In genomic region chr1:42779725-42780124, GRCh38 we compare ENCODE assay signal across 24 cellular contexts. TPM values are rescaled to one million over a fixed set of nuclear protein-coding genes. Genes with fewer than 3 reads are reported as not detected.
"Had no signal": no experiment of that assay in that cellular context is flagged by ENCODE, and none has a peak within 500 bp of the region (broad histone marks: within the 10 kb centered on the region; RNA-seq: fewer than 3 reads in every experiment).

No MANE protein-coding gene starts in this region.

- H3K27me3 Mint-ChIP-seq: activated CD4-positive, alpha-beta T cell treated with anti-CD3 and anti-CD28 coated beads, Interleukin-2, amount 10 ng/mL, durations not matched to agents 24 days and 14 days; activated naive CD8-positive, alpha-beta T cell; memory B cell; naive B cell; stimulated activated naive CD8-positive, alpha-beta T cell treated with anti-CD3 and anti-CD28 coated beads, Interleukin-15, Interleukin-2, amounts not matched to agents 100 ng/mL and 50 ng/mL, for 24 hours had no signal

- H3K9me3 ChIP-seq: body of pancreas, mucosa of descending colon, prostate gland, right atrium auricular region, suprapubic skin, vagina had no signal

- H3K27me3 ChIP-seq: body of pancreas, right atrium auricular region, suprapubic skin, vagina had no signal

- H3K4me1 ChIP-seq: prostate gland had no signal

- H3K4me1 Mint-ChIP-seq: memory B cell, neural crest cell had no signal

- DNase-seq: activated CD4-positive, alpha-beta T cell treated with anti-CD3 and anti-CD28 coated beads, Interleukin-2, amount 10 ng/mL, durations not matched to agents 24 days and 14 days; activated CD4-positive, CD25-positive, alpha-beta regulatory T cell; activated effector memory CD4-positive, alpha-beta T cell treated with Interleukin-2 at 50 U/mL for 16 hours; body of pancreas; foreskin fibroblast; left ventricle myocardium superior; mucosa of descending colon; naive B cell; stimulated activated CD4-positive, alpha-beta T cell treated with anti-CD3 and anti-CD28 coated beads, Interleukin-12 subunit alpha, Interleukin-12 subunit beta, amount 100 ng/mL, for 4 hours; stimulated activated CD4-positive, alpha-beta T cell treated with anti-CD3 and anti-CD28 coated beads, Interleukin-1b, Interleukin-23, amount 100 ng/mL, for 48 hours; stimulated activated CD8-positive, alpha-beta memory T cell treated with anti-CD3 and anti-CD28 coated beads, Interleukin-4, amount 100 ng/mL, for 48 hours; T-helper 9 cell; trophoblast cell had no signal

- H3K4me3 ChIP-seq: body of pancreas, mucosa of descending colon, prostate gland, right atrium auricular region, suprapubic skin, vagina had no signal

- H3K27ac Mint-ChIP-seq: activated CD4-positive, alpha-beta T cell treated with anti-CD3 and anti-CD28 coated beads, Interleukin-2, amount 10 ng/mL, durations not matched to agents 24 days and 14 days; activated naive CD8-positive, alpha-beta T cell; memory B cell; stimulated activated naive CD8-positive, alpha-beta T cell treated with anti-CD3 and anti-CD28 coated beads, Interleukin-15, Interleukin-2, amounts not matched to agents 100 ng/mL and 50 ng/mL, for 24 hours had no signal

- H3K27ac ChIP-seq: body of pancreas, prostate gland, right atrium auricular region, suprapubic skin, vagina had no signal

- H3K9me3 Mint-ChIP-seq: activated CD4-positive, alpha-beta T cell treated with anti-CD3 and anti-CD28 coated beads, Interleukin-2, amount 10 ng/mL, durations not matched to agents 24 days and 14 days; memory B cell; neural crest cell; stimulated activated naive CD8-positive, alpha-beta T cell treated with anti-CD3 and anti-CD28 coated beads, Interleukin-15, Interleukin-2, amounts not matched to agents 100 ng/mL and 50 ng/mL, for 24 hours had no signal

- H3K4me3 Mint-ChIP-seq: activated CD4-positive, alpha-beta T cell treated with anti-CD3 and anti-CD28 coated beads, Interleukin-2, amount 10 ng/mL, durations not matched to agents 24 days and 14 days; activated naive CD8-positive, alpha-beta T cell; memory B cell; neural crest cell; stimulated activated naive CD8-positive, alpha-beta T cell treated with anti-CD3 and anti-CD28 coated beads, Interleukin-15, Interleukin-2, amounts not matched to agents 100 ng/mL and 50 ng/mL, for 24 hours had no signal

- ATAC-seq: body of pancreas, left ventricle myocardium superior, mucosa of descending colon had no signal

RNA-seq across cellular contexts. Expression of gene TMEM269, which starts 5.1 kb away (rescaled TPM):
- total RNA-seq: activated CD4-positive, alpha-beta T cell treated with anti-CD3 and anti-CD28 coated beads, Interleukin-2, amount 10 ng/mL, durations not matched to agents 24 days and 14 days; body of pancreas; cardiac septum; dermis microvascular lymphatic vessel endothelial cell; glomerular endothelial cell; left ventricle myocardium superior; mucosa of descending colon; right atrium auricular region; vagina had no signal
